Comparison of ENCODE assay signal across 8 cellular contexts in the genomic region with DNA sequence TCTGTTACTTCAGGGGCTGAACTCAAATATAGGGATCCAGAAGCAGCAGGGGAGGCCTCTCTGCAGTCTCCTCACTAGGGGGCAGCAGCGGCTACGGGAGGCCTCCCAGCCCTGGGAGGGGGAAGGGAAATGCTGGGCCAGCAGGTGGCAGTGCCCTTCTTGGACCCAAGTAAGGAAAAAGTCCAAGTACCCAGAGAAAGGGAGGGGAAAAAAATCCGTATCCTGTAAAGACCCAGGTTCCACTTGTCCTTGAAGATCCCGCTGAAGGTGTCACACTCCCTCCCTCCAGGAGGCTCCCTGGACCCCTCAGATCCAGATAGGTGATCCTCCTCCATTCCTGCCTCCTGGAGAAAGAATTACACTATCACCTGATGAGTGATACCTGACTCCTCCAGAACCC. TPM values are rescaled to one million over a fixed set of nuclear protein-coding genes. Genes with fewer than 3 reads are reported as not detected.
DNase-seq lines count a peak whose midpoint lies in the region; ATAC-seq and TF ChIP-seq lines count a peak whose summit lies in the region.

No MANE protein-coding gene starts in this region.

- peaks cover 13% of the 10 kb centered on the region for H3K27me3 Mint-ChIP-seq in glutamatergic neuron (ENCODE audit: unreplicated experiment)

- peaks cover 11% of the 10 kb centered on the region for H3K4me1 Mint-ChIP-seq in glutamatergic neuron (ENCODE audit: low read depth, unreplicated experiment)

- peaks cover 10% of the 10 kb centered on the region for H3K9me3 Mint-ChIP-seq in glutamatergic neuron (ENCODE audit: unreplicated experiment)

- H3K36me3 ChIP-seq in prostate gland (no peaks in the 10 kb centered on the region), aorta (ENCODE audit: control insufficient read depth in 1 of 2, insufficient read depth in 2 of 2, low read length in 1 of 2) (no peaks in the 10 kb centered on the region)

- no peak overlapping the region for H3K4me3 Mint-ChIP-seq in glutamatergic neuron (ENCODE audit: unreplicated experiment)

- TF ChIP-seq POLR2A in prostate gland (IDR thresholded peaks at IDR 0.05) = no peak

- no peak overlapping the region for H3K27ac Mint-ChIP-seq in glutamatergic neuron (ENCODE audit: unreplicated experiment)

- no peaks in the 10 kb centered on the region for H3K27me3 ChIP-seq in prostate gland (replicated peaks; ENCODE audit: insufficient read depth)
- H3K27me3 ChIP-seq in aorta (ENCODE audit: control insufficient read depth in 1 of 2, insufficient read depth in 2 of 2, low read length in 1 of 2) = no peaks in the 10 kb centered on the region

- 5% methylated on average over 4 of the region's 4 CpGs for WGBS in prostate gland
- 4 to 5% methylated on average over 4 of the region's 4 CpGs for WGBS in aorta, 2 donors

- H3K9me3 ChIP-seq in prostate gland (no peaks in the 10 kb centered on the region), aorta (ENCODE audit: control insufficient read depth, low read length) (no peaks in the 10 kb centered on the region)

- H3K4me3 ChIP-seq in prostate gland (no peak overlapping the region), aorta (ENCODE audit: low read length in 2 of 2) (no peak overlapping the region)

- intact Hi-C loops in prostate gland (cut with DNase I) (no loop called here), aorta (cut with DNase I) (loop anchor here (2.0 to 10.0 kb wide), 4 partner anchors 95 to 189 kb away; no protein-coding TSS in a partner anchor)

- H3K27ac ChIP-seq in prostate gland (no peak overlapping the region), aorta (ENCODE audit: low read depth in 1 of 2, low read length in 2 of 2) (no peak overlapping the region)

- TF ChIP-seq CTCF in GM10266 (IDR thresholded peaks at IDR 0.05; ENCODE audit: control insufficient read depth, insufficient read depth, low read depth, missing control alignments) = peak; percentile 89
- TF ChIP-seq CTCF in glutamatergic neuron (IDR thresholded peaks at IDR 0.05; ENCODE audit: partially characterized antibody, unreplicated experiment) = peak; percentile 82
- TF ChIP-seq CTCF in prostate gland (IDR thresholded peaks at IDR 0.05) = peak; percentile 31 to 96 (median 78)

- H3K4me1 ChIP-seq in prostate gland (replicated peaks) = no peaks in the 10 kb centered on the region
- H3K4me1 ChIP-seq in aorta (ENCODE audit: control insufficient read depth in 1 of 2, insufficient read depth in 2 of 2, low read length in 2 of 2) = no peaks in the 10 kb centered on the region

- no peaks in the 10 kb centered on the region for H3K36me3 Mint-ChIP-seq in glutamatergic neuron (ENCODE audit: unreplicated experiment)

- DNase-seq in GM10266 (ENCODE audit: extremely low spot score) = peak; percentile 80
- peak; percentile 88 for DNase-seq in NCI-H1092 treated with DMSO at 0.1 percent for 48 hours (lab: John Stamatoyannopoulos, UW)
- peak; percentile 77 for DNase-seq in SKM-1 (lab: John Stamatoyannopoulos, UW; ENCODE audit: unreplicated experiment)
- DNase-seq in activated naive CD4-positive, alpha-beta T cell treated with Interleukin-2 at 50 U/mL for 16 hours = peak; percentile 77
- DNase-seq in glutamatergic neuron = peak; percentile 90
- peak; percentile 57 for DNase-seq in prostate gland (ENCODE audit: low spot score)
- peak; percentile 88 to 91 for DNase-seq in aorta
- no peak for DNase-seq in mesenteric fat pad (ENCODE audit: low spot score)

- ATAC-seq in aorta (ENCODE audit: low FRiP score) = peak; percentile 74

RNA-seq across cellular contexts. Expression of gene NUAK2, which starts 14.1 kb away (rescaled TPM):
- 8.0 TPM for total RNA-seq in glutamatergic neuron (ENCODE audit: unreplicated experiment)
- total RNA-seq in prostate gland = 10 to 100 TPM in 1 of 2 donors, 1 to 10 TPM in 1; 3.7 to 20.0 TPM
- total RNA-seq in aorta = 1 to 10 TPM; 1.7 to 2.5 TPM
- polyA plus RNA-seq in aorta = 1 to 10 TPM in 1 of 2 donors, under 1 TPM in 1; 0.49 to 3.0 TPM
- total RNA-seq in mesenteric fat pad = 1.6 TPM

RNA-seq across cellular contexts. Expression of gene KLHDC8A, which starts 21.0 kb away (rescaled TPM):
- 125 TPM for total RNA-seq in glutamatergic neuron (ENCODE audit: unreplicated experiment)
- 10 to 100 TPM in 1 of 2 donors, not detected in 1; 15.6 TPM for total RNA-seq in prostate gland
- 1 to 10 TPM in 1 of 2 donors, not detected in 1; 1.2 TPM for total RNA-seq in aorta
- not detected for polyA plus RNA-seq in aorta
- not detected for total RNA-seq in mesenteric fat pad
